In genomic region chr19:43610493-43610892, GRCh38 we compare ENCODE assay signal across 19 cellular contexts. TPM values are rescaled to one million over a fixed set of nuclear protein-coding genes. Genes with fewer than 3 reads are reported as not detected.
DNase-seq lines count a peak whose midpoint lies in the region; ATAC-seq and TF ChIP-seq lines count a peak whose summit lies in the region.
"Had no signal": no experiment of that assay in that cellular context is flagged by ENCODE, and none has a peak within 500 bp of the region (broad histone marks: within the 10 kb centered on the region; RNA-seq: fewer than 3 reads in every experiment).

No MANE protein-coding gene starts in this region.

- H3K27ac ChIP-seq in BLaER1 (peak overlapping the region; percentile 35; the same call in 1 of the 2 replicates), HEK293 (ENCODE audit: extremely low read depth, low read depth, low read length) (peak overlapping the region; percentile 52; the same call in 1 of the 2 replicates), stomach (no peak overlapping the region), PC-3 (ENCODE audit: low read length) (no peak overlapping the region)
- no peak overlapping the region for H3K27ac ChIP-seq in naive thymus-derived CD4-positive, alpha-beta T cell (ENCODE audit: low read depth, low read length)
- H3K27ac ChIP-seq: coronary artery, epithelial cell of prostate, ovary, thyroid gland had no signal

- no peaks in the 10 kb centered on the region for H3K9me2 ChIP-seq in PC-3 (replicated peaks; ENCODE audit: low read length)

- BruUV-seq in PC-3 (replicated peaks; lab: Mats Ljungman, UMichigan), result no TSS peak

- CTCF ChIA-PET in HEK293 (lab: Yijun Ruan, JAX), result interaction anchor here (1.3 kb wide), 1 partner anchor 41 kb away, joined by 3 read pairs; no protein-coding TSS in a partner anchor
- CTCF ChIA-PET in naive thymus-derived CD4-positive, alpha-beta T cell (lab: Charles Lee), result no interaction called here
- CTCF ChIA-PET in PC-3 (lab: Charles Lee), result no interaction called here

- TF ChIP-seq POLR2A in stomach (IDR thresholded peaks at IDR 0.05), result no peak

- H3K4me3 Mint-ChIP-seq in naive thymus-derived CD4-positive, alpha-beta T cell, result no peak overlapping the region

- intact Hi-C loops in naive thymus-derived CD4-positive, alpha-beta T cell (cut with micrococcal nuclease), result no loop called here
- intact Hi-C loops in stomach (cut with DNase I; ENCODE audit: low total_unique reads) (no loop called here), PC-3 (cut with micrococcal nuclease) (no loop called here)

- H2AFZ ChIP-seq in PC-3 (ENCODE audit: low read length), result no peak overlapping the region

- no peaks in the 10 kb centered on the region for H3K27me3 ChIP-seq in BLaER1
- no peaks in the 10 kb centered on the region for H3K27me3 ChIP-seq in naive thymus-derived CD4-positive, alpha-beta T cell (ENCODE audit: control insufficient read depth in 2 of 2, insufficient read depth in 2 of 2, low read length in 2 of 2)
- no peaks in the 10 kb centered on the region for H3K27me3 ChIP-seq in stomach
- no peaks in the 10 kb centered on the region for H3K27me3 ChIP-seq in PC-3 (ENCODE audit: low read length)
- H3K27me3 ChIP-seq: ovary, thyroid gland had no signal

- H3K9me3 ChIP-seq in BLaER1, result no peaks in the 10 kb centered on the region
- H3K9me3 ChIP-seq in HEK293 (ENCODE audit: control insufficient read depth, insufficient read depth, low read depth, low read length), result no peaks in the 10 kb centered on the region; the same call in 1 of the 2 replicates
- no peaks in the 10 kb centered on the region for H3K9me3 ChIP-seq in naive thymus-derived CD4-positive, alpha-beta T cell (ENCODE audit: control insufficient read depth in 2 of 3, low read length in 3 of 3)
- H3K9me3 ChIP-seq in stomach, result no peaks in the 10 kb centered on the region
- H3K9me3 ChIP-seq in PC-3 (ENCODE audit: low read length), result no peaks in the 10 kb centered on the region
- H3K9me3 ChIP-seq: ovary, thyroid gland had no signal

- H3K4me3 ChIP-seq in BLaER1 (no peak overlapping the region), HEK293 (ENCODE audit: low read depth, low read length) (no peak overlapping the region), stomach (no peak overlapping the region), PC-3 (ENCODE audit: low read length) (no peak overlapping the region)
- no peak overlapping the region for H3K4me3 ChIP-seq in naive thymus-derived CD4-positive, alpha-beta T cell (ENCODE audit: low read length)
- H3K4me3 ChIP-seq: coronary artery, ovary, thyroid gland had no signal

- H3K4me1 ChIP-seq in BLaER1, result peaks cover 58% of the 10 kb centered on the region
- H3K4me1 ChIP-seq in HEK293 (ENCODE audit: control insufficient read depth, insufficient read depth, low read length), result peaks cover 28% of the 10 kb centered on the region
- no peaks in the 10 kb centered on the region for H3K4me1 ChIP-seq in naive thymus-derived CD4-positive, alpha-beta T cell (ENCODE audit: control insufficient read depth in 2 of 2, insufficient read depth in 2 of 2, low read length in 2 of 2)
- H3K4me1 ChIP-seq in stomach, result peaks cover 0 to 6% (median 2%) of the 10 kb centered on the region in 4 donors
- H3K4me1 ChIP-seq in PC-3 (ENCODE audit: insufficient read depth, low read length), result no peaks in the 10 kb centered on the region

- H3K9me3 Mint-ChIP-seq in naive thymus-derived CD4-positive, alpha-beta T cell, result no peaks in the 10 kb centered on the region

- no peaks in the 10 kb centered on the region for H3F3A ChIP-seq in PC-3 (ENCODE audit: low read length, unreplicated experiment)

- no peak for TF ChIP-seq EP300 in stomach (IDR thresholded peaks at IDR 0.05)

- H3K9ac ChIP-seq in BLaER1, result no peak overlapping the region
- no peak overlapping the region for H3K9ac ChIP-seq in PC-3 (ENCODE audit: low read length)

- peaks cover 82% of the 10 kb centered on the region for H3K36me3 ChIP-seq in BLaER1
- H3K36me3 ChIP-seq in HEK293 (ENCODE audit: control insufficient read depth in 2 of 2, insufficient read depth in 1 of 2, low read length in 2 of 2), result peaks cover 58 to 84% of the 10 kb centered on the region in 2 experiments
- peaks cover 0 to 57% (median 14%) of the 10 kb centered on the region in 3 experiments for H3K36me3 ChIP-seq in naive thymus-derived CD4-positive, alpha-beta T cell (ENCODE audit: control insufficient read depth in 2 of 3, insufficient read depth in 3 of 3, low read length in 3 of 3)
- H3K36me3 ChIP-seq in stomach, result peaks cover 30 to 63% (median 52%) of the 10 kb centered on the region in 4 donors
- H3K36me3 ChIP-seq in PC-3 (ENCODE audit: low read depth, low read length), result no peaks in the 10 kb centered on the region; the same call in 1 of the 2 replicates
- H3K36me3 ChIP-seq: ovary had no signal

- ATAC-seq in naive thymus-derived CD4-positive, alpha-beta T cell, result no peak
- ATAC-seq in PC-3, result no peak
- ATAC-seq: left colon had no signal

- H3K36me3 Mint-ChIP-seq in naive thymus-derived CD4-positive, alpha-beta T cell, result peaks cover 4 to 40% (median 10%) of the 10 kb centered on the region in 5 donors

- H3K79me2 ChIP-seq in PC-3 (ENCODE audit: low read length), result no peaks in the 10 kb centered on the region

- H3K4me1 Mint-ChIP-seq in naive thymus-derived CD4-positive, alpha-beta T cell, result peaks cover 4 to 38% (median 24%) of the 10 kb centered on the region in 7 donors

- H3K4me2 ChIP-seq in BLaER1 (no peak overlapping the region), PC-3 (ENCODE audit: low read length) (no peak overlapping the region)

- H4K20me1 ChIP-seq in BLaER1 (peaks cover 88% of the 10 kb centered on the region), PC-3 (ENCODE audit: low read length) (no peaks in the 10 kb centered on the region)

- in situ Hi-C loops in GM13976 (cut with MboI; ENCODE audit: low sequenced_read_pairs, unreplicated experiment), result no loop called here

- POLR2A ChIA-PET in HEK293 (lab: Yijun Ruan, JAX) (interaction anchor here (0.5 to 1.3 kb wide), 4 partner anchors 13 to 117 kb away, joined by 3 to 4 read pairs (median 4); no protein-coding TSS in a partner anchor), PC-3 (lab: Charles Lee; ENCODE audit: unreplicated experiment) (no interaction called here)
- POLR2A ChIA-PET in naive thymus-derived CD4-positive, alpha-beta T cell (lab: Charles Lee), result interaction anchor here (0.6 kb wide), 1 partner anchor 10 kb away, joined by 3 read pairs; no protein-coding TSS in a partner anchor

- no peaks in the 10 kb centered on the region for H3K27me3 Mint-ChIP-seq in naive thymus-derived CD4-positive, alpha-beta T cell

- DNase-seq in astrocyte of the hippocampus (ENCODE audit: low read depth, low spot score), result peak; percentile 60
- no peak for DNase-seq in naive thymus-derived CD4-positive, alpha-beta T cell
- DNase-seq in stimulated activated CD4-positive, alpha-beta T cell treated with anti-CD3 and anti-CD28 coated beads, Interleukin-12 subunit alpha, Interleukin-12 subunit beta, amount 100 ng/mL, for 4 hours, result no peak
- no peak for DNase-seq in stomach
- DNase-seq in PC-3, result no peak
- no peak for DNase-seq in GM13976 (ENCODE audit: low spot score)
- DNase-seq: activated CD4-positive, alpha-beta T cell treated with anti-CD3 and anti-CD28 coated beads for 4 hours; left colon; NCI-H2029 treated with DMSO at 0.1 percent for 48 hours; NCI-H510A treated with DMSO at 0.1 percent for 48 hours; ovary; SHP77 treated with DMSO at 0.1 percent for 48 hours; thyroid gland had no signal

- 55 to 82% (median 69%) methylated on average over 3 of the region's 3 CpGs for WGBS in stomach, 5 donors

- H3K27ac Mint-ChIP-seq in naive thymus-derived CD4-positive, alpha-beta T cell, result peak overlapping the region in 6 of 9 donors; percentile 5 to 76 (median 50)

- no peak for TF ChIP-seq CTCF in HEK293 (tag by site-specific recombination; IDR thresholded peaks at IDR 0.05)
- no peak for TF ChIP-seq CTCF in stomach (IDR thresholded peaks at IDR 0.05)
- no peak for TF ChIP-seq CTCF in PC-3 (conservative IDR thresholded peaks at IDR 0.05; ENCODE audit: low read depth, low read length)
- no peak for TF ChIP-seq CTCF in GM13976 (IDR thresholded peaks at IDR 0.05; ENCODE audit: borderline replicate concordance, control extremely low read depth, extremely low read depth, insufficient read depth, missing control alignments)

TF ChIP-seq in HEK293, 187 proteins besides CTCF, POLR2A, EP300 and RAD21 (continues in another document):
- no peak for TF ChIP-seq YY1 (tag by site-specific recombination; IDR thresholded peaks at IDR 0.05)
- TF ChIP-seq ZNF24 (tag by site-specific recombination; IDR thresholded peaks at IDR 0.05), result 0 out of 2 replicates have a peak, but pooled peaks have one; percentile 66
- no peak for TF ChIP-seq GLI2 (tag by site-specific recombination; IDR thresholded peaks at IDR 0.05; ENCODE audit: borderline replicate concordance, low read depth)
- peak; percentile 3; the same call in 1 of the 2 replicates for TF ChIP-seq ZFP69B (tag by site-specific recombination; IDR thresholded peaks at IDR 0.05)
- peak; percentile 68 for TF ChIP-seq ZNF600 (tag by site-specific recombination; IDR thresholded peaks at IDR 0.05)

RNA-seq across cellular contexts. Expression of gene SRRM5, which starts 1.4 kb away (rescaled TPM):
- 1 to 10 TPM in 3 of 5 experiments, under 1 TPM in 2; 0.56 to 1.7 (median 1.1) TPM for total RNA-seq in naive thymus-derived CD4-positive, alpha-beta T cell
- 1 to 10 TPM in 1 of 2 donors, under 1 TPM in 1; 0.97 to 1.3 TPM for polyA plus RNA-seq in naive thymus-derived CD4-positive, alpha-beta T cell
- total RNA-seq in stomach (not detected), PC-3 (2014; rRNA removed) (0.11 and 0.12 TPM in 2 replicates)
- under 1 TPM in 2 of 3 donors, not detected in 1; 0.45 to 0.50 TPM for polyA plus RNA-seq in stomach
- total RNA-seq: frontal cortex, G401 had no signal

RNA-seq across cellular contexts. Expression of gene ZNF428, which starts 8.9 kb away (rescaled TPM):
- 10 to 100 TPM; 21.7 to 29.1 (median 25.9) TPM for total RNA-seq in naive thymus-derived CD4-positive, alpha-beta T cell
- polyA plus RNA-seq in naive thymus-derived CD4-positive, alpha-beta T cell, result 10 to 100 TPM; 13.1 to 16.1 TPM
- 10 to 100 TPM in 4 of 5 donors, 1 to 10 TPM in 1; 7.8 to 72.7 (median 11.2) TPM for total RNA-seq in stomach
- polyA plus RNA-seq in stomach, result 10 to 100 TPM; 30.9 to 47.9 (median 42.8) TPM
- total RNA-seq in PC-3 (2014; rRNA removed), result 46.8 and 54.0 TPM in 2 replicates

RNA-seq across cellular contexts. Expression of gene ZNF576, which starts 14.1 kb away (rescaled TPM):
- total RNA-seq in naive thymus-derived CD4-positive, alpha-beta T cell, result 10 to 100 TPM in 4 of 5 experiments, 1 to 10 TPM in 1; 9.4 to 20.6 (median 19.5) TPM
- 10 to 100 TPM in 1 of 2 donors, 1 to 10 TPM in 1; 8.6 to 15.7 TPM for polyA plus RNA-seq in naive thymus-derived CD4-positive, alpha-beta T cell
- total RNA-seq in stomach, result 10 to 100 TPM in 3 of 5 donors, 1 to 10 TPM in 1, not detected in 1; 4.2 to 21.6 (median 15.9) TPM
- 10 to 100 TPM; 13.7 to 18.2 (median 14.9) TPM for polyA plus RNA-seq in stomach
- total RNA-seq in PC-3 (2014; rRNA removed), result 10.9 and 14.7 TPM in 2 replicates

RNA-seq across cellular contexts. Expression of gene IRGQ, which starts 14.6 kb away (rescaled TPM):
- total RNA-seq in naive thymus-derived CD4-positive, alpha-beta T cell, result 10 to 100 TPM; 13.5 to 43.8 (median 18.9) TPM
- 1 to 10 TPM in 1 of 2 donors, under 1 TPM in 1; 0.32 to 1.1 TPM for polyA plus RNA-seq in naive thymus-derived CD4-positive, alpha-beta T cell
- 10 to 100 TPM in 4 of 5 donors, 1 to 10 TPM in 1; 5.3 to 57.1 (median 25.3) TPM for total RNA-seq in stomach
- 1 to 10 TPM; 2.0 to 4.9 (median 2.6) TPM for polyA plus RNA-seq in stomach
- total RNA-seq in PC-3 (2014; rRNA removed), result 12.5 and 12.9 TPM in 2 replicates

RNA-seq across cellular contexts. Expression of gene CADM4, which starts 29.2 kb away (rescaled TPM):
- total RNA-seq in naive thymus-derived CD4-positive, alpha-beta T cell, result under 1 TPM; 0.35 to 0.97 (median 0.51) TPM
- 1 to 10 TPM in 1 of 2 donors, under 1 TPM in 1; 0.34 to 2.0 TPM for polyA plus RNA-seq in naive thymus-derived CD4-positive, alpha-beta T cell
- total RNA-seq in stomach (1 to 10 TPM in 4 of 5 donors, not detected in 1; 4.9 to 8.6 (median 6.2) TPM), PC-3 (2014; rRNA removed) (13.7 and 15.0 TPM in 2 replicates)
- 10 to 100 TPM in 1 of 3 donors, 1 to 10 TPM in 2; 5.0 to 14.2 (median 8.9) TPM for polyA plus RNA-seq in stomach

Comparison
In these comparisons a context has a peak if more than half of its experiments do, and no peak if none do; other contexts are left out.
1. H3K27ac ChIP-seq: peak in BLaER1 (single experiment) and HEK293 (single experiment); none in naive thymus-derived CD4-positive, alpha-beta T cell (single experiment), stomach (0 of 5) and PC-3 (single experiment).